In the genomic region with DNA sequence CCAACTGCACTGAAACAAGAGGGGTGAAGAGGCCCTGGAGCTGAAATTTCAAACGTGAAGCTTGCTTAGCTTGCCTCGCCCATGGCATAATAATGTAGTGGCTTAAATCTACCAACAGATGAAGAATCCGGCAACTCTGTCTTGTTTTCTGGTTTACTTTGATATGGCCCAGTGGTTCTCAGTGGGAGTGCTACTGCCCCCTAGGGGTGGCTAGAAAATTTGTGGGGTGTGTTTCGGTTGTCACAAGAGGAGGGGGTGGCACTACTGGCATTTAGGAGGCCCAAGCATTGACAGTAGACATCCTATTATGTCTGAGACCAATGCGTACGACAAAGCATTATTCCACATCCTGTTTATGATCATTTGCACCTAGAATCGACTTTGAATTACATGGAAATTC, we compare ENCODE assay signal across 12 cellular contexts. TPM values are rescaled to one million over a fixed set of nuclear protein-coding genes. Genes with fewer than 3 reads are reported as not detected.
DNase-seq lines count a peak whose midpoint lies in the region; FAIRE-seq and TF ChIP-seq lines count a peak whose summit lies in the region.
"Had no signal": no experiment of that assay in that cellular context is flagged by ENCODE, and none has a peak within 500 bp of the region (broad histone marks: within the 10 kb centered on the region; RNA-seq: fewer than 3 reads in every experiment).

No MANE protein-coding gene starts in this region.

- H3K27me3 ChIP-seq in KMS-11 (ENCODE audit: insufficient read depth, low read depth) (no peaks in the 10 kb centered on the region), bronchial epithelial cell (ENCODE audit: control insufficient read depth, insufficient read depth, low read length) (no peaks in the 10 kb centered on the region)

- H3K36me3 ChIP-seq in KMS-11 (ENCODE audit: insufficient read depth) (no peaks in the 10 kb centered on the region), bronchial epithelial cell (ENCODE audit: control insufficient read depth, insufficient read depth, low read length) (no peaks in the 10 kb centered on the region), kidney (ENCODE audit: control insufficient read depth in 1 of 2, insufficient read depth in 2 of 2, low read length in 2 of 2) (no peaks in the 10 kb centered on the region)
- H3K36me3 ChIP-seq: prostate gland had no signal

- no peaks in the 10 kb centered on the region for H3K36me3 Mint-ChIP-seq in mesothelial cell of epicardium

- H3K4me3 ChIP-seq in GM12864 (ENCODE audit: low read depth, low read length), result no peak overlapping the region
- no peak overlapping the region for H3K4me3 ChIP-seq in KMS-11 (IDR thresholded peaks at IDR 0.05; ENCODE audit: insufficient read depth, low read depth, low read length)
- H3K4me3 ChIP-seq in bronchial epithelial cell (ENCODE audit: low read depth, low read length), result no peak overlapping the region
- no peak overlapping the region for H3K4me3 ChIP-seq in kidney (ENCODE audit: low read length in 2 of 2)
- H3K4me3 ChIP-seq: prostate gland had no signal

- H3K27ac ChIP-seq in KMS-11 (no peak overlapping the region), kidney (ENCODE audit: low read depth in 2 of 2, low read length in 2 of 2) (no peak overlapping the region)
- H3K27ac ChIP-seq: prostate gland had no signal

- CTCF ChIA-PET in GM10248 (lab: Yijun Ruan, JAX), result no interaction called here

- no peak overlapping the region for H3K4me2 ChIP-seq in KMS-11

- H3K4me1 ChIP-seq in KMS-11 (ENCODE audit: low read depth, poor library complexity, severe bottlenecking) (no peaks in the 10 kb centered on the region), kidney (ENCODE audit: control insufficient read depth in 1 of 2, insufficient read depth in 1 of 2, low read depth in 1 of 2, low read length in 2 of 2) (no peaks in the 10 kb centered on the region)
- H3K4me1 ChIP-seq: prostate gland had no signal

- intact Hi-C loops in kidney (cut with DNase I), result no loop called here

- peaks cover 4% of the 10 kb centered on the region for H3K9me3 Mint-ChIP-seq in mesothelial cell of epicardium
- H3K9me3 Mint-ChIP-seq: effector memory CD8-positive, alpha-beta T cell had no signal

- no peak overlapping the region for H3K4me3 Mint-ChIP-seq in mesothelial cell of epicardium
- H3K4me3 Mint-ChIP-seq: effector memory CD8-positive, alpha-beta T cell had no signal

- H3K79me2 ChIP-seq in KMS-11 (ENCODE audit: insufficient read depth, low read depth), result no peaks in the 10 kb centered on the region

- POLR2A ChIA-PET in GM10248 (lab: Yijun Ruan, JAX), result no interaction called here

- H3K27ac Mint-ChIP-seq in mesothelial cell of epicardium, result no peak overlapping the region
- H3K27ac Mint-ChIP-seq: effector memory CD8-positive, alpha-beta T cell had no signal

- peak; percentile 37 for TF ChIP-seq CTCF in GM12864 (IDR thresholded peaks at IDR 0.05; ENCODE audit: low read depth, low read length, missing control alignments)
- peak; percentile 33; the same call in 1 of the 2 replicates for TF ChIP-seq CTCF in KMS-11 (conservative IDR thresholded peaks at IDR 0.05; ENCODE audit: low read depth, low read length)
- peak; percentile 27 for TF ChIP-seq CTCF in bronchial epithelial cell (IDR thresholded peaks at IDR 0.05; ENCODE audit: insufficient read depth, low read length, severe bottlenecking)
- TF ChIP-seq CTCF in mesothelial cell of epicardium (IDR thresholded peaks at IDR 0.05; ENCODE audit: unreplicated experiment), result peak; percentile 34
- TF ChIP-seq CTCF in kidney (IDR thresholded peaks at IDR 0.05; ENCODE audit: borderline replicate concordance, extremely low read depth, insufficient read depth), result no peak
- no peak for TF ChIP-seq CTCF in GM10248 (IDR thresholded peaks at IDR 0.05; ENCODE audit: control extremely low read depth, extremely low read depth, low read depth, missing control alignments)

- peaks cover 2% of the 10 kb centered on the region for H3K27me3 Mint-ChIP-seq in mesothelial cell of epicardium (ENCODE audit: low read depth)
- H3K27me3 Mint-ChIP-seq: effector memory CD8-positive, alpha-beta T cell had no signal

- H3K4me1 Mint-ChIP-seq in mesothelial cell of epicardium, result peaks cover 8% of the 10 kb centered on the region

- no peaks in the 10 kb centered on the region for H4K20me1 ChIP-seq in KMS-11 (ENCODE audit: insufficient read depth)

- H3K9me3 ChIP-seq in kidney (ENCODE audit: control insufficient read depth in 1 of 2, low read length in 2 of 2), result no peaks in the 10 kb centered on the region
- H3K9me3 ChIP-seq: prostate gland had no signal

- no peak overlapping the region for H2AFZ ChIP-seq in KMS-11 (ENCODE audit: low read depth)

- H3K9ac ChIP-seq in KMS-11, result no peak overlapping the region
- H3K9ac ChIP-seq in kidney (ENCODE audit: low read length in 2 of 2), result no peak overlapping the region

- FAIRE-seq in bronchial epithelial cell (lab: Jason Lieb, UNC) (no peak), kidney (lab: Jason Lieb, UNC) (no peak)

- DNase-seq in GM12864 (ENCODE audit: low read depth) (no peak), bronchial epithelial cell (ENCODE audit: low read depth) (no peak), mesothelial cell of epicardium (ENCODE audit: low spot score in 2 of 2, unreplicated experiment in 2 of 2) (no peak), pons (ENCODE audit: low spot score) (no peak), kidney (no peak), GM10248 (ENCODE audit: extremely low spot score) (no peak)
- DNase-seq: activated naive CD4-positive, alpha-beta T cell; effector memory CD8-positive, alpha-beta T cell; left cardiac atrium; NCI-H1048 had no signal

RNA-seq across cellular contexts. Expression of gene C8B, which starts 51.9 kb away (rescaled TPM):
- total RNA-seq in bronchial epithelial cell (not detected in 2 replicates), mesothelial cell of epicardium (not detected in 3 replicates), kidney (not detected)
- not detected for polyA plus RNA-seq in kidney (ENCODE audit: insufficient read depth, low read depth, low replicate concordance)
- total RNA-seq: left cardiac atrium, prostate gland had no signal

Comparison
In these comparisons a context has a peak if more than half of its experiments do, and no peak if none do; other contexts are left out.
1. CTCF ChIP-seq: peak in GM12864 (single experiment), KMS-11 (single experiment), bronchial epithelial cell (single experiment) and mesothelial cell of epicardium (single experiment); none in kidney (single experiment) and GM10248 (single experiment).